18 cellular contexts compared by ENCODE assay signal in the genomic region with DNA sequence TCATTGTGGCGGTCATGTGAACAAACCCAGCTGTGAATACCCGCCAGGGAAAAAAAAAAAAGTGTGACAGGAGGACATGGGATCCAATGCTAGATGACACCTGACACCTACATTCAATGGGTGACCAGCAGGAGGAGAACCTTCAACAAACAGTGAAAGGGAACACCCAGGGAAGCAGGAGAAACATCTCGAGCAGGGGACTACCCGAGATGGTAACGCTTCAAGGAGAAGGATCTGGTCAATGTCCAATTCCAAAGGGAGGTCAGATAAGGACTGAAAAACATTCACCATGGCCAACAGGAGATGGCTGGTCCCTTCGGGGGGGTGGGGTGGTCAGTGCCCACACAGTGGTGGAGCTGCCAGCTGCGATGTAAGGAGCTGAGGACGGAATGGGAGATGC. TPM values are rescaled to one million over a fixed set of nuclear protein-coding genes. Genes with fewer than 3 reads are reported as not detected.
DNase-seq lines count a peak whose midpoint lies in the region; ATAC-seq and TF ChIP-seq lines count a peak whose summit lies in the region.
"Had no signal": no experiment of that assay in that cellular context is flagged by ENCODE, and none has a peak within 500 bp of the region (broad histone marks: within the 10 kb centered on the region; RNA-seq: fewer than 3 reads in every experiment).

No MANE protein-coding gene starts in this region.

- H3K27me3 ChIP-seq in endodermal cell (ENCODE audit: control insufficient read depth, insufficient read depth, low read length, poor library complexity, severe bottlenecking) (no peaks in the 10 kb centered on the region), gastrocnemius medialis (no peaks in the 10 kb centered on the region)
- H3K27me3 ChIP-seq: transverse colon had no signal

- WGBS in endodermal cell (ENCODE audit: insufficient coverage in 1 of 2, insufficient read length in 1 of 2), 2 experiments, result 86% methylated on average over 6 to 8 of the region's 8 CpGs

- H3K4me3 Mint-ChIP-seq in endodermal cell, result peak overlapping the region; percentile 7
- H3K4me3 Mint-ChIP-seq: stimulated activated effector memory CD8-positive, alpha-beta T cell treated with anti-CD3 and anti-CD28 coated beads, Interleukin-12 subunit alpha, Interleukin-12 subunit beta, amount 100 ng/mL, for 72 hours had no signal

- no peak overlapping the region for H3K9ac ChIP-seq in endodermal cell (ENCODE audit: extremely low read depth, low read length, poor library complexity, severe bottlenecking)

- in situ Hi-C loops in gastrocnemius medialis (cut with MboI; ENCODE audit: low sequenced_read_pairs in 4 of 4), result no loop called here

- DNase-seq in NCI-H510A treated with DMSO at 0.1 percent for 48 hours (lab: John Stamatoyannopoulos, UW), result peak; percentile 68
- no peak for DNase-seq in NCI-H510A (lab: John Stamatoyannopoulos, UW)
- peak; percentile 35 for DNase-seq in NCI-H2029 treated with DMSO at 0.1 percent for 48 hours (lab: John Stamatoyannopoulos, UW)
- DNase-seq in endodermal cell, result peak; percentile 81
- peak; percentile 61 to 73 for DNase-seq in gastrocnemius medialis
- DNase-seq: activated naive CD4-positive, alpha-beta T cell treated with anti-CD3 and anti-CD28 coated beads, Interleukin-2, amount 50 U/mL, for 16 hours; activated T-cell treated with anti-CD3 and anti-CD28 coated beads, Interleukin-2, amount 50 U/mL, for 48 hours; cortex of kidney; foreskin melanocyte; HCEC 1CT; left cardiac atrium; NCI-H524 treated with DMSO at 0.1 percent for 48 hours; stimulated activated CD4-positive, alpha-beta T cell treated with anti-CD3 and anti-CD28 coated beads, Interleukin-15, amount 100 ng/mL, for 24 hours; transverse colon had no signal

- H3K36me3 ChIP-seq in endodermal cell (ENCODE audit: control insufficient read depth, insufficient read depth, low read length) (peaks cover 26% of the 10 kb centered on the region), gastrocnemius medialis (no peaks in the 10 kb centered on the region)
- H3K36me3 ChIP-seq: transverse colon had no signal

- TF ChIP-seq CTCF in endodermal cell (conservative IDR thresholded peaks at IDR 0.05), result peak; percentile 60
- TF ChIP-seq CTCF in gastrocnemius medialis (IDR thresholded peaks at IDR 0.05 in 4 of 5, conservative IDR thresholded peaks at IDR 0.05 in 1 of 5), result peak in 1 of 5 experiments; percentile 15

- no peaks in the 10 kb centered on the region for H3K27me3 Mint-ChIP-seq in endodermal cell (ENCODE audit: insufficient read depth)

- H3K27ac ChIP-seq in endodermal cell (ENCODE audit: low read depth, low read length) (no peak overlapping the region), gastrocnemius medialis (peak overlapping the region; percentile 78 to 84 (median 80))
- H3K27ac ChIP-seq: transverse colon had no signal

- peaks cover 24% of the 10 kb centered on the region for H3K9me3 ChIP-seq in endodermal cell (ENCODE audit: control insufficient read depth, low read length)
- no peaks in the 10 kb centered on the region for H3K9me3 ChIP-seq in gastrocnemius medialis
- H3K9me3 ChIP-seq: transverse colon had no signal

- H3K4me1 Mint-ChIP-seq in endodermal cell, result peaks cover 54% of the 10 kb centered on the region
- H3K4me1 Mint-ChIP-seq: stimulated activated effector memory CD8-positive, alpha-beta T cell treated with anti-CD3 and anti-CD28 coated beads, Interleukin-12 subunit alpha, Interleukin-12 subunit beta, amount 100 ng/mL, for 72 hours had no signal

- peaks cover 17% of the 10 kb centered on the region for H3K9me3 Mint-ChIP-seq in endodermal cell
- H3K9me3 Mint-ChIP-seq: stimulated activated effector memory CD8-positive, alpha-beta T cell treated with anti-CD3 and anti-CD28 coated beads, Interleukin-12 subunit alpha, Interleukin-12 subunit beta, amount 100 ng/mL, for 72 hours had no signal

- TF ChIP-seq POLR2A in gastrocnemius medialis (IDR thresholded peaks at IDR 0.05), result peak in 1 of 2 donors; percentile 14

- H3K4me3 ChIP-seq in endodermal cell (ENCODE audit: low read length), result no peak overlapping the region
- peak overlapping the region in 1 of 4 donors; percentile 23 for H3K4me3 ChIP-seq in gastrocnemius medialis
- H3K4me3 ChIP-seq: transverse colon had no signal

- intact Hi-C loops in gastrocnemius medialis (cut with DNase I; ENCODE audit: low total_unique reads), result no loop called here

- H3K36me3 Mint-ChIP-seq in endodermal cell (ENCODE audit: low read depth), result peaks cover 20% of the 10 kb centered on the region
- H3K36me3 Mint-ChIP-seq: stimulated activated effector memory CD8-positive, alpha-beta T cell treated with anti-CD3 and anti-CD28 coated beads, Interleukin-12 subunit alpha, Interleukin-12 subunit beta, amount 100 ng/mL, for 72 hours had no signal

- ATAC-seq in gastrocnemius medialis (peak; percentile 91 to 93), HG03025 (IDR thresholded peaks at IDR 0.05; ENCODE audit: low FRiP score, unreplicated experiment) (no peak), HG03571 (IDR thresholded peaks at IDR 0.05; ENCODE audit: unreplicated experiment) (no peak), HG03469 (IDR thresholded peaks at IDR 0.05; ENCODE audit: unreplicated experiment) (no peak)
- ATAC-seq: left cardiac atrium; stimulated activated effector memory CD8-positive, alpha-beta T cell treated with anti-CD3 and anti-CD28 coated beads, Interleukin-12 subunit alpha, Interleukin-12 subunit beta, amount 100 ng/mL, for 72 hours had no signal

- peak overlapping the region; percentile 57 for H3K27ac Mint-ChIP-seq in endodermal cell
- H3K27ac Mint-ChIP-seq: stimulated activated effector memory CD8-positive, alpha-beta T cell treated with anti-CD3 and anti-CD28 coated beads, Interleukin-12 subunit alpha, Interleukin-12 subunit beta, amount 100 ng/mL, for 72 hours had no signal

- H3K4me1 ChIP-seq in endodermal cell (ENCODE audit: control insufficient read depth, insufficient read depth, low read length) (peaks cover 16% of the 10 kb centered on the region), gastrocnemius medialis (peaks cover 44 to 50% of the 10 kb centered on the region in 2 donors)

RNA-seq across cellular contexts. Expression of gene PTPN14, which starts 46.3 kb away (rescaled TPM):
- total RNA-seq in endodermal cell (10 to 100 TPM; 72.6 to 93.2 TPM), gastrocnemius medialis (10 to 100 TPM; 42.8 to 63.8 (median 50.4) TPM)
- polyA plus RNA-seq in endodermal cell (2013, experiment 1 of 2), result 20.1 TPM
- polyA plus RNA-seq in endodermal cell (2013, experiment 2 of 2), result 23.3 TPM

Comparison
In these comparisons a context has a peak if more than half of its experiments do, and no peak if none do; other contexts are left out.
1. ATAC-seq: peak in gastrocnemius medialis (2 of 2); none in HG03025 (single experiment), HG03571 (single experiment) and HG03469 (single experiment).